In genomic region chr4:33954759-33955158, GRCh38 we compare ENCODE assay signal across 20 cellular contexts.
"Had no signal": no experiment of that assay in that cellular context is flagged by ENCODE, and none has a peak within 500 bp of the region (broad histone marks: within the 10 kb centered on the region; RNA-seq: fewer than 3 reads in every experiment).

No MANE protein-coding gene starts in this region.

- FAIRE-seq: endometrium, frontal cortex had no signal

- H3K27ac ChIP-seq: coronary artery, left lung, neutrophil, sigmoid colon, skin epidermis, tibial artery, upper lobe of left lung, vagina had no signal

- H3K4me3 ChIP-seq: coronary artery, left lung, lung, sigmoid colon, skin epidermis, tibial artery, upper lobe of left lung, vagina had no signal

- DNase-seq: effector memory CD4-positive, alpha-beta T cell; islet precursor cell; mesenchymal stem cell; midbrain; nephron progenitor cell; sigmoid colon; stimulated activated CD4-positive, alpha-beta T cell treated with anti-CD3 and anti-CD28 coated beads, Interleukin-2, amount 100 ng/mL, for 24 hours; stimulated activated CD4-positive, alpha-beta T cell treated with anti-CD3 and anti-CD28 coated beads, Interleukin-4, amount 100 ng/mL, for 4 hours; stimulated activated naive CD4-positive, alpha-beta T cell treated with Interleukin-2 at 50 U/mL for 16 hours; tibial artery had no signal

- H3K4me3 Mint-ChIP-seq: nephron progenitor cell had no signal

- H3K9me3 ChIP-seq: neutrophil, tibial artery, upper lobe of left lung, vagina had no signal

- H3K4me1 Mint-ChIP-seq: nephron progenitor cell had no signal

- H3K27ac Mint-ChIP-seq: nephron progenitor cell had no signal

- ATAC-seq: esophagus mucosa, left lung had no signal

- H3K4me1 ChIP-seq: left lung, sigmoid colon, tibial artery, upper lobe of left lung, vagina had no signal

- H3K36me3 ChIP-seq: left lung, neutrophil, sigmoid colon, tibial artery, upper lobe of left lung, vagina had no signal

- H3K27me3 ChIP-seq: left lung, neutrophil, sigmoid colon, tibial artery, upper lobe of left lung, vagina had no signal
